1 cellular context compared by ENCODE assay signal in genomic region chr1:111131693-111132092, GRCh38.
TF ChIP-seq lines count a peak whose summit lies in the region.

No MANE protein-coding gene starts in this region.

TF ChIP-seq in GM12878, 131 proteins besides CTCF, POLR2A, EP300 and RAD21:
- no peak for TF ChIP-seq SIX5 (IDR thresholded peaks at IDR 0.05; ENCODE audit: low read depth, low read length, severe bottlenecking)
- TF ChIP-seq SREBF2 (IDR thresholded peaks at IDR 0.05; ENCODE audit: low read length) = no peak
- no peak for TF ChIP-seq ESRRA (IDR thresholded peaks at IDR 0.05; ENCODE audit: low read length)
- no peak for TF ChIP-seq ZBTB40 (IDR thresholded peaks at IDR 0.05; ENCODE audit: borderline replicate concordance)
- TF ChIP-seq POLR2AphosphoS2 (IDR thresholded peaks at IDR 0.05; ENCODE audit: low read depth, low read length) = 0 out of 2 replicates have a peak, but pooled peaks have one; percentile 65
- TF ChIP-seq CREM (IDR thresholded peaks at IDR 0.05; ENCODE audit: low read depth) = no peak
- peak; percentile 70; the same call in 1 of the 2 replicates for TF ChIP-seq MTA3 (IDR thresholded peaks at IDR 0.05; ENCODE audit: borderline replicate concordance, low read length)
- no peak for TF ChIP-seq SMAD5 (IDR thresholded peaks at IDR 0.05; ENCODE audit: low read depth)
